Comparison of ENCODE assay signal across 17 cellular contexts in genomic region chr3:29468150-29468549, GRCh38.
"Had no signal": no experiment of that assay in that cellular context is flagged by ENCODE, and none has a peak within 500 bp of the region (broad histone marks: within the 10 kb centered on the region; RNA-seq: fewer than 3 reads in every experiment).

No MANE protein-coding gene starts in this region.

- H3K27ac ChIP-seq: dorsolateral prefrontal cortex, hepatocyte, left ventricle myocardium inferior, pancreas, spleen, suprapubic skin, upper lobe of left lung had no signal

- H3K9me3 ChIP-seq: left ventricle myocardium inferior, mucosa of descending colon, pancreas, suprapubic skin, upper lobe of left lung had no signal

- H3K4me2 ChIP-seq: hepatocyte had no signal

- H3K9me3 Mint-ChIP-seq: activated naive CD8-positive, alpha-beta T cell treated with anti-CD3 and anti-CD28 coated beads, Interleukin-2, amount 50 U/mL, for 24 hours; activated T-helper 17 cell treated with anti-CD3 and anti-CD28 coated beads, Interleukin-2, amount 50 U/mL, for 72 hours; stimulated activated naive CD8-positive, alpha-beta T cell treated with anti-CD3 and anti-CD28 coated beads, Interleukin-15, Interleukin-2, amounts not matched to agents 100 ng/mL and 50 ng/mL, for 24 hours had no signal

- H3K27me3 ChIP-seq: hepatocyte, pancreas, spleen, suprapubic skin, upper lobe of left lung had no signal

- DNase-seq: activated CD4-positive, alpha-beta T cell treated with anti-CD3 and anti-CD28 coated beads, Interleukin-2, amount 50 U/mL, for 48 hours; activated naive CD4-positive, alpha-beta T cell treated with Interleukin-2 at 50 U/mL for 16 hours; activated naive CD8-positive, alpha-beta T cell treated with anti-CD3 and anti-CD28 coated beads, Interleukin-2, amount 50 U/mL, for 24 hours; dorsolateral prefrontal cortex; endodermal cell; kidney; left ventricle myocardium inferior; mucosa of descending colon; naive thymus-derived CD4-positive, alpha-beta T cell; pancreas; spleen; upper lobe of left lung had no signal

- H3K4me1 Mint-ChIP-seq: activated naive CD8-positive, alpha-beta T cell treated with anti-CD3 and anti-CD28 coated beads, Interleukin-2, amount 50 U/mL, for 24 hours; activated T-helper 17 cell treated with anti-CD3 and anti-CD28 coated beads, Interleukin-2, amount 50 U/mL, for 72 hours; naive thymus-derived CD4-positive, alpha-beta T cell had no signal

- ATAC-seq: activated naive CD8-positive, alpha-beta T cell treated with anti-CD3 and anti-CD28 coated beads, Interleukin-2, amount 50 U/mL, for 24 hours; activated T-helper 17 cell treated with anti-CD3 and anti-CD28 coated beads, Interleukin-2, amount 50 U/mL, for 72 hours; mucosa of descending colon; naive thymus-derived CD4-positive, alpha-beta T cell; pancreas; sciatic nerve had no signal

- H3K27me3 Mint-ChIP-seq: activated naive CD8-positive, alpha-beta T cell treated with anti-CD3 and anti-CD28 coated beads, Interleukin-2, amount 50 U/mL, for 24 hours; activated T-helper 17 cell treated with anti-CD3 and anti-CD28 coated beads, Interleukin-2, amount 50 U/mL, for 72 hours; stimulated activated naive CD8-positive, alpha-beta T cell treated with anti-CD3 and anti-CD28 coated beads, Interleukin-15, Interleukin-2, amounts not matched to agents 100 ng/mL and 50 ng/mL, for 24 hours had no signal

- H3K79me2 ChIP-seq: hepatocyte had no signal

- H3K4me3 Mint-ChIP-seq: activated naive CD8-positive, alpha-beta T cell treated with anti-CD3 and anti-CD28 coated beads, Interleukin-2, amount 50 U/mL, for 24 hours; activated T-helper 17 cell treated with anti-CD3 and anti-CD28 coated beads, Interleukin-2, amount 50 U/mL, for 72 hours; endodermal cell; naive thymus-derived CD4-positive, alpha-beta T cell; stimulated activated naive CD8-positive, alpha-beta T cell treated with anti-CD3 and anti-CD28 coated beads, Interleukin-15, Interleukin-2, amounts not matched to agents 100 ng/mL and 50 ng/mL, for 24 hours had no signal

- H3K36me3 ChIP-seq: left ventricle myocardium inferior, pancreas, spleen, suprapubic skin, upper lobe of left lung had no signal

- H3K36me3 Mint-ChIP-seq: naive thymus-derived CD4-positive, alpha-beta T cell had no signal

- H3K27ac Mint-ChIP-seq: activated naive CD8-positive, alpha-beta T cell treated with anti-CD3 and anti-CD28 coated beads, Interleukin-2, amount 50 U/mL, for 24 hours; activated T-helper 17 cell treated with anti-CD3 and anti-CD28 coated beads, Interleukin-2, amount 50 U/mL, for 72 hours; endodermal cell; naive thymus-derived CD4-positive, alpha-beta T cell; stimulated activated naive CD8-positive, alpha-beta T cell treated with anti-CD3 and anti-CD28 coated beads, Interleukin-15, Interleukin-2, amounts not matched to agents 100 ng/mL and 50 ng/mL, for 24 hours had no signal

- H2AFZ ChIP-seq: hepatocyte had no signal

- H3K4me3 ChIP-seq: dorsolateral prefrontal cortex, hepatocyte, left ventricle myocardium inferior, mucosa of descending colon, pancreas, spleen, suprapubic skin, upper lobe of left lung had no signal

- H3K4me1 ChIP-seq: pancreas, spleen, suprapubic skin had no signal
